Comparison of ENCODE assay signal across 1 cellular context in genomic region chr1:34924759-34925555, GRCh38.
A peak's percentile ranks its signal among the peaks of the same experiment; 100 is the strongest.
TF ChIP-seq lines count a peak whose summit lies in the region.

No MANE protein-coding gene starts in this region.

TF ChIP-seq in K562, 482 proteins besides CTCF, POLR2A, EP300 and RAD21 (continued from another document and continues in another):
- TF ChIP-seq TEAD4 (IDR thresholded peaks at IDR 0.05; ENCODE audit: low read length) (peak; percentile 23; the same call in 1 of the 2 replicates), TEAD4 (CRISPR knock-in tag; IDR thresholded peaks at IDR 0.05; ENCODE audit: borderline replicate concordance) (peak; percentile 88), JUND (IDR thresholded peaks at IDR 0.05; ENCODE audit: borderline replicate concordance, low read depth, low read length) (0 out of 2 replicates have a peak, but pooled peaks have one; percentile 44), JUND (tag; IDR thresholded peaks at IDR 0.05; ENCODE audit: borderline replicate concordance, low read depth, low read length) (peak; percentile 21; the same call in 1 of the 3 replicates), MAX (CRISPR knock-in tag; IDR thresholded peaks at IDR 0.05) (no peak; the same call in 1 of the 2 replicates), KHSRP (IDR thresholded peaks at IDR 0.05) (no peak), SMAD1 (IDR thresholded peaks at IDR 0.05; ENCODE audit: low read depth, low read length, partially characterized antibody) (no peak), ZNF23 (CRISPR knock-in tag; IDR thresholded peaks at IDR 0.05) (no peak), POLR2B (IDR thresholded peaks at IDR 0.05; ENCODE audit: low read depth, partially characterized antibody) (no peak), FOXJ3 (CRISPR knock-in tag; IDR thresholded peaks at IDR 0.05) (peak; percentile 89), TFE3 (CRISPR knock-in tag; IDR thresholded peaks at IDR 0.05) (0 out of 2 replicates have a peak, but pooled peaks have one; percentile 2), POU5F1 (IDR thresholded peaks at IDR 0.05; ENCODE audit: borderline replicate concordance, low read depth, low read length, partially characterized antibody) (no peak), EHMT2 (IDR thresholded peaks at IDR 0.05) (peak; percentile 100), NCOA6 (IDR thresholded peaks at IDR 0.05) (peak; percentile 99), E2F8 (IDR thresholded peaks at IDR 0.05; ENCODE audit: low read depth, partially characterized antibody) (peak; percentile 39), ETS1 (conservative IDR thresholded peaks at IDR 0.05; ENCODE audit: control insufficient read depth, low read depth, low read length) (peak; percentile 89; the same call in 1 of the 2 replicates), DPF2 (IDR thresholded peaks at IDR 0.05) (no peak), NKRF (IDR thresholded peaks at IDR 0.05; ENCODE audit: borderline replicate concordance) (peak; percentile 63; the same call in 1 of the 2 replicates), NFRKB (IDR thresholded peaks at IDR 0.05; ENCODE audit: low read depth) (no peak), RREB1 (CRISPR knock-in tag; IDR thresholded peaks at IDR 0.05) (no peak), SMARCA5 (IDR thresholded peaks at IDR 0.05) (no peak), MYC (IDR thresholded peaks at IDR 0.05; ENCODE audit: low read depth, low read length) (peak; percentile 43; the same call in 1 of the 2 replicates), MYC (CRISPR knock-in tag; IDR thresholded peaks at IDR 0.05; ENCODE audit: borderline replicate concordance, low read depth) (no peak), TAF15 (IDR thresholded peaks at IDR 0.05; ENCODE audit: low read depth, low read length) (no peak), ZBTB26 (CRISPR knock-in tag; IDR thresholded peaks at IDR 0.05) (0 out of 2 replicates have a peak, but pooled peaks have one; percentile 18), ATF3 (IDR thresholded peaks at IDR 0.05) (no peak), ATF3 (CRISPR knock-in tag; conservative IDR thresholded peaks at IDR 0.05) (peak; percentile 79), ZNF699 (CRISPR knock-in tag; IDR thresholded peaks at IDR 0.05; ENCODE audit: insufficient replicate concordance) (no peak), ARID2 (IDR thresholded peaks at IDR 0.05) (no peak), ILF3 (IDR thresholded peaks at IDR 0.05; ENCODE audit: borderline replicate concordance) (no peak), ETV1 (tag; conservative IDR thresholded peaks at IDR 0.05; ENCODE audit: low read depth) (no peak; the same call in 1 of the 2 replicates), RBM17 (IDR thresholded peaks at IDR 0.05; ENCODE audit: borderline replicate concordance, low read depth, low read length) (no peak), ZNF311 (CRISPR knock-in tag; IDR thresholded peaks at IDR 0.05) (peak; percentile 77; the same call in 1 of the 2 replicates), LARP7 (IDR thresholded peaks at IDR 0.05) (no peak), ETV5 (CRISPR knock-in tag; IDR thresholded peaks at IDR 0.05; ENCODE audit: low read depth) (peak; percentile 86), NFE2L1 (tag; IDR thresholded peaks at IDR 0.05; ENCODE audit: borderline replicate concordance, low read depth) (no peak), PHF8 (IDR thresholded peaks at IDR 0.05; ENCODE audit: borderline replicate concordance, low read length) (no peak), NELFE (IDR thresholded peaks at IDR 0.05; ENCODE audit: insufficient read depth, insufficient read length) (no peak), HINFP (tag; conservative IDR thresholded peaks at IDR 0.05; ENCODE audit: low read depth) (peak; percentile 71), GATA2 (CRISPR knock-in tag; IDR thresholded peaks at IDR 0.05) (no peak), PTBP1 (IDR thresholded peaks at IDR 0.05; ENCODE audit: low read depth, low read length) (no peak), NR2C2 (CRISPR knock-in tag; IDR thresholded peaks at IDR 0.05) (peak; percentile 79; the same call in 1 of the 2 replicates), NR2C2 (tag; IDR thresholded peaks at IDR 0.05) (no peak), CREM (IDR thresholded peaks at IDR 0.05; ENCODE audit: low read depth) (peak; percentile 68), NRF1 (conservative IDR thresholded peaks at IDR 0.05 in 1 of 2, IDR thresholded peaks at IDR 0.05 in 1 of 2) (no peak), KLF10 (CRISPR knock-in tag; IDR thresholded peaks at IDR 0.05) (no peak), HSF4 (CRISPR knock-in tag; IDR thresholded peaks at IDR 0.05; ENCODE audit: borderline replicate concordance) (0 out of 2 replicates have a peak, but pooled peaks have one; percentile 22)
